Comparison of ENCODE assay signal across 8 cellular contexts in the genomic region with DNA sequence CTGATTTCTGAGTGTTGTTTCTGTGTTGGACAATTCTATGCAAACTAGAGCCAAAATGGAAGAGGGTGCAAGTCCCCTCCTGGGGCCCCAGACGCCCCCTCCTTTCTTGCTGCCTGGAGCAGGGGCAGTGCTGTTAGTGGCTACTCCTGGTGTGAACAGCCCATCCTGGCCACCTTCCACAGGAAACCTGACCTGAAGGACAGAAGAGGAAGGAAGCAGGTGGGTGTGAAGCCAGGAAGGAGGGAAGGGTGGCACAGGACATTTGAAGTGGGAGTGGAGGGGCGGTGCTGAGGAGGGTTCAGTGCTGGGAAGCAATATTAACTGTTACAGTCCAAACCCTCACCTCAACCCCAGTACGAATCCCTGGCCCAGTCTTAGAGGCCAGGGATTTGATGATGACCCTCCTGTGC. TPM values are rescaled to one million over a fixed set of nuclear protein-coding genes. Genes with fewer than 3 reads are reported as not detected.
A peak's percentile ranks its signal among the peaks of the same experiment; 100 is the strongest.
DNase-seq lines count a peak whose midpoint lies in the region; ATAC-seq and TF ChIP-seq lines count a peak whose summit lies in the region.

No MANE protein-coding gene starts in this region.

- peaks cover 13 to 53% (median 51%) of the 10 kb centered on the region in 5 donors for H3K4me1 ChIP-seq in subcutaneous abdominal adipose tissue (ENCODE audit: control insufficient read depth in 5 of 5, insufficient read depth in 5 of 5, low read length in 5 of 5)

- DNase-seq in T-helper 1 cell (no peak), astrocyte of the cerebellum (ENCODE audit: low read depth) (no peak), left colon (peak; percentile 55 to 76), MG63 (no peak), posterior vena cava (ENCODE audit: low spot score) (no peak)

- intact Hi-C loops in left colon (cut with DNase I, micrococcal nuclease), result loop anchor here (5.0 to 10.0 kb wide), 2 partner anchors 263 to 266 kb away; no protein-coding TSS in a partner anchor
- intact Hi-C loops in posterior vena cava (cut with DNase I), result loop anchor here (5.0 to 10.0 kb wide), 2 partner anchors 153 to 261 kb away; no protein-coding TSS in a partner anchor

- H3K4me3 ChIP-seq in astrocyte of the cerebellum (ENCODE audit: low read depth, low read length) (peak overlapping the region; percentile 64), subcutaneous abdominal adipose tissue (ENCODE audit: low read depth in 1 of 5, low read length in 5 of 5) (peak overlapping the region; percentile 72 to 81 (median 77)), MG63 (no peak overlapping the region)

- no peak for TF ChIP-seq CTCF in astrocyte of the cerebellum (IDR thresholded peaks at IDR 0.05; ENCODE audit: low read depth, low read length, missing control alignments)

- peak overlapping the region; percentile 66 for H3K4me3 Mint-ChIP-seq in T-helper 1 cell treated with Interleukin-12 subunit alpha and Interleukin-12 subunit beta and Interleukin-4 antibody, amounts not matched to agents 30 μg/mL and 1 μg/mL, for 36 hours

- H3K27ac Mint-ChIP-seq in T-helper 1 cell treated with Interleukin-12 subunit alpha and Interleukin-12 subunit beta and Interleukin-4 antibody, amounts not matched to agents 30 μg/mL and 1 μg/mL, for 36 hours, result no peak overlapping the region

- peak overlapping the region; percentile 69 for H3K27ac ChIP-seq in subcutaneous abdominal adipose tissue (ENCODE audit: low read depth, low read length)

- H3K36me3 ChIP-seq in subcutaneous abdominal adipose tissue (ENCODE audit: control insufficient read depth in 5 of 5, insufficient read depth in 5 of 5, low read length in 5 of 5), result peaks cover 3 to 14% (median 7%) of the 10 kb centered on the region in 5 donors
- no peaks in the 10 kb centered on the region for H3K36me3 ChIP-seq in MG63

- ATAC-seq in left colon (peak; percentile 33), GM21529 (IDR thresholded peaks at IDR 0.05; ENCODE audit: unreplicated experiment) (no peak)

- no peaks in the 10 kb centered on the region for H3K36me3 Mint-ChIP-seq in T-helper 1 cell treated with Interleukin-12 subunit alpha and Interleukin-12 subunit beta and Interleukin-4 antibody, amounts not matched to agents 30 μg/mL and 1 μg/mL, for 36 hours (ENCODE audit: low read depth)

- no peaks in the 10 kb centered on the region for H3K9me3 Mint-ChIP-seq in T-helper 1 cell treated with Interleukin-12 subunit alpha and Interleukin-12 subunit beta and Interleukin-4 antibody, amounts not matched to agents 30 μg/mL and 1 μg/mL, for 36 hours

- H3K9ac ChIP-seq in subcutaneous abdominal adipose tissue (ENCODE audit: low read length in 5 of 5), result peak overlapping the region in 4 of 5 donors; percentile 48 to 72 (median 59)

- in situ Hi-C loops in astrocyte of the cerebellum (cut with HindIII; ENCODE audit: low sequenced_read_pairs), result loop anchor here (25.0 kb wide), 1 partner anchor 781 kb away; a partner anchor contains a TSS

- H3K9me3 ChIP-seq in subcutaneous abdominal adipose tissue (ENCODE audit: control insufficient read depth in 5 of 5, low read length in 5 of 5), result no peaks in the 10 kb centered on the region
- H3K9me3 ChIP-seq in MG63, result no peaks in the 10 kb centered on the region

- H3K27me3 ChIP-seq in subcutaneous abdominal adipose tissue (ENCODE audit: control insufficient read depth in 5 of 5, insufficient read depth in 4 of 5, low read length in 5 of 5) (no peaks in the 10 kb centered on the region), MG63 (no peaks in the 10 kb centered on the region)

- H3K4me1 Mint-ChIP-seq in T-helper 1 cell treated with Interleukin-12 subunit alpha and Interleukin-12 subunit beta and Interleukin-4 antibody, amounts not matched to agents 30 μg/mL and 1 μg/mL, for 36 hours (ENCODE audit: low read depth), result peaks cover 17% of the 10 kb centered on the region

- peaks cover 9% of the 10 kb centered on the region for H3K27me3 Mint-ChIP-seq in T-helper 1 cell treated with Interleukin-12 subunit alpha and Interleukin-12 subunit beta and Interleukin-4 antibody, amounts not matched to agents 30 μg/mL and 1 μg/mL, for 36 hours (ENCODE audit: low read depth)

RNA-seq across cellular contexts. Expression of a gene that starts 0.7 kb away (rescaled TPM):
- total RNA-seq in left colon (1 to 10 TPM; 4.7 to 6.7 TPM), posterior vena cava (1 to 10 TPM; 1.4 to 5.8 TPM)
- total RNA-seq in MG63 (2014; rRNA removed; shearing (Covaris generic); ENCODE audit: low replicate concordance), result not detected in 2 replicates

RNA-seq across cellular contexts. Expression of a gene that starts 1.6 kb away (rescaled TPM):
- 1 to 10 TPM; 3.3 to 4.4 TPM for total RNA-seq in left colon
- 0.49 TPM in 1 of 2 replicates, not detected in the other for total RNA-seq in MG63 (2014; rRNA removed; shearing (Covaris generic); ENCODE audit: low replicate concordance)
- 1 to 10 TPM; 4.0 to 4.2 TPM for total RNA-seq in posterior vena cava

RNA-seq across cellular contexts. Expression of a gene that starts 6.2 kb away (rescaled TPM):
- total RNA-seq in left colon, result 10 to 100 TPM; 97.1 to 98.4 TPM
- 125 and 201 TPM in 2 replicates for total RNA-seq in MG63 (2014; rRNA removed; shearing (Covaris generic); ENCODE audit: low replicate concordance)
- 100 to 1,000 TPM in 1 of 2 donors, 10 to 100 TPM in 1; 84.2 to 101 TPM for total RNA-seq in posterior vena cava

RNA-seq across cellular contexts. Expression of a gene that starts 34.1 kb away (rescaled TPM):
- total RNA-seq in left colon, result not detected
- total RNA-seq in MG63 (2014; rRNA removed; shearing (Covaris generic); ENCODE audit: low replicate concordance), result not detected in 2 replicates
- total RNA-seq in posterior vena cava, result not detected

RNA-seq across cellular contexts. Expression of a gene that starts 45.9 kb away (rescaled TPM):
- total RNA-seq in left colon, result 10 to 100 TPM; 24.3 to 29.7 TPM
- 4.4 and 5.2 TPM in 2 replicates for total RNA-seq in MG63 (2014; rRNA removed; shearing (Covaris generic); ENCODE audit: low replicate concordance)
- total RNA-seq in posterior vena cava, result 10 to 100 TPM; 15.1 to 20.6 TPM

Comparison
In these comparisons a context has a peak if more than half of its experiments do, and no peak if none do; other contexts are left out.
1. DNase-seq: peak in left colon (2 of 2); none in T-helper 1 cell (0 of 5), astrocyte of the cerebellum (single experiment), MG63 (single experiment) and posterior vena cava (single experiment).